ENCODE assay signal across 10 cellular contexts in the genomic region with DNA sequence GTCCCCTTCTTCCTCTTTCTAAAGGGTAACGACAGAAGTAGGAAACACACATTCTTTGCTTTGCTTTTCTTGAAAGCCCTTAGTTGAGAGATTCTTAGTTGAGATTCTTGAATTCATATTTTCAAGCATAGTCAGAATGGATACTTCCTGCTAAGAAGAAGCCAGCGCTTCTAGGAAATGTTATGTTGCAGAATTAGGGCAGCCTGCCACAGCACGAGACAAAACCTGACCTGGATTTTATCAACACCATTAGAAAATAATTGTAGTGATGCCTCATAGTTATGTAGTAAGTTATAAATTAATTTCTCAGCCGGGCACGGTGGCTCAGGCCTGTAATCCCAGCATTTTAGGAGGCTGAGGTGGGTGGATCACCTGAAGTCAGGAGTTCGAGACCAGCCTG. TPM values are rescaled to one million over a fixed set of nuclear protein-coding genes. Genes with fewer than 3 reads are reported as not detected.
A peak's percentile ranks its signal among the peaks of the same experiment; 100 is the strongest.
DNase-seq lines count a peak whose midpoint lies in the region; TF ChIP-seq lines count a peak whose summit lies in the region.
"Had no signal": no experiment of that assay in that cellular context is flagged by ENCODE, and none has a peak within 500 bp of the region (broad histone marks: within the 10 kb centered on the region; RNA-seq: fewer than 3 reads in every experiment).

No MANE protein-coding gene starts in this region.

- in situ Hi-C loops in GM13976 (cut with MboI; ENCODE audit: low sequenced_read_pairs, unreplicated experiment): no loop called here

- H3K27me3 Mint-ChIP-seq in activated T-helper 1 cell treated with anti-CD3 and anti-CD28 coated beads, Interleukin-12 subunit alpha, Interleukin-12 subunit beta, Interleukin-2, Interleukin-4 antibody, amounts not matched to agents 30 ng/mL and 10 ng/mL and 1 ng/mL, durations not matched to agents 14 hours and 24 hours and 36 hours (ENCODE audit: insufficient read depth): no peaks in the 10 kb centered on the region

- DNase-seq in activated naive CD4-positive, alpha-beta T cell treated with Interleukin-2 at 50 U/mL for 16 hours: peak; percentile 29
- no peak for DNase-seq in activated naive CD4-positive, alpha-beta T cell treated with anti-CD3 and anti-CD28 coated beads, Interleukin-2, amount 50 U/mL, for 16 hours
- DNase-seq in activated T-helper 1 cell treated with anti-CD3 and anti-CD28 coated beads, Interleukin-12 subunit alpha, Interleukin-12 subunit beta, Interleukin-2, Interleukin-4 antibody, amounts not matched to agents 30 ng/mL and 10 ng/mL and 1 ng/mL, durations not matched to agents 14 hours and 24 hours and 36 hours (ENCODE audit: low spot score): no peak
- DNase-seq in glomerular endothelial cell (ENCODE audit: extremely low read depth, low read depth, low spot score) (peak; percentile 34), stromal cell of bone marrow (ENCODE audit: low read depth) (peak; percentile 47), GM13976 (ENCODE audit: low spot score) (no peak), HuH-7 (ENCODE audit: low spot score) (no peak), LoVo (ENCODE audit: low spot score) (no peak)
- DNase-seq: posterior cingulate gyrus had no signal

- intact Hi-C loops in activated T-helper 1 cell treated with anti-CD3 and anti-CD28 coated beads, Interleukin-12 subunit alpha, Interleukin-12 subunit beta, Interleukin-2, Interleukin-4 antibody, amounts not matched to agents 30 ng/mL and 10 ng/mL and 1 ng/mL, durations not matched to agents 14 hours and 24 hours and 36 hours (cut with micrococcal nuclease): no loop called here

- no peak for TF ChIP-seq CTCF in GM13976 (IDR thresholded peaks at IDR 0.05; ENCODE audit: borderline replicate concordance, control extremely low read depth, extremely low read depth, insufficient read depth, missing control alignments)

- peak overlapping the region; percentile 56 for H3K4me3 Mint-ChIP-seq in activated T-helper 1 cell treated with anti-CD3 and anti-CD28 coated beads, Interleukin-12 subunit alpha, Interleukin-12 subunit beta, Interleukin-2, Interleukin-4 antibody, amounts not matched to agents 30 ng/mL and 10 ng/mL and 1 ng/mL, durations not matched to agents 14 hours and 24 hours and 36 hours
- H3K4me3 Mint-ChIP-seq: WTC11 had no signal

- H3K9me3 Mint-ChIP-seq in activated T-helper 1 cell treated with anti-CD3 and anti-CD28 coated beads, Interleukin-12 subunit alpha, Interleukin-12 subunit beta, Interleukin-2, Interleukin-4 antibody, amounts not matched to agents 30 ng/mL and 10 ng/mL and 1 ng/mL, durations not matched to agents 14 hours and 24 hours and 36 hours: no peaks in the 10 kb centered on the region

- peak overlapping the region; percentile 72 for H3K27ac Mint-ChIP-seq in activated T-helper 1 cell treated with anti-CD3 and anti-CD28 coated beads, Interleukin-12 subunit alpha, Interleukin-12 subunit beta, Interleukin-2, Interleukin-4 antibody, amounts not matched to agents 30 ng/mL and 10 ng/mL and 1 ng/mL, durations not matched to agents 14 hours and 24 hours and 36 hours
- H3K27ac Mint-ChIP-seq: WTC11 had no signal

- peaks cover 1% of the 10 kb centered on the region for H3K36me3 Mint-ChIP-seq in activated T-helper 1 cell treated with anti-CD3 and anti-CD28 coated beads, Interleukin-12 subunit alpha, Interleukin-12 subunit beta, Interleukin-2, Interleukin-4 antibody, amounts not matched to agents 30 ng/mL and 10 ng/mL and 1 ng/mL, durations not matched to agents 14 hours and 24 hours and 36 hours (ENCODE audit: low read depth)

- peaks cover 38% of the 10 kb centered on the region for H3K4me1 Mint-ChIP-seq in activated T-helper 1 cell treated with anti-CD3 and anti-CD28 coated beads, Interleukin-12 subunit alpha, Interleukin-12 subunit beta, Interleukin-2, Interleukin-4 antibody, amounts not matched to agents 30 ng/mL and 10 ng/mL and 1 ng/mL, durations not matched to agents 14 hours and 24 hours and 36 hours (ENCODE audit: low read depth)
- H3K4me1 Mint-ChIP-seq: WTC11 had no signal

RNA-seq across cellular contexts. Expression of a gene that starts 37.9 kb away (rescaled TPM):
- total RNA-seq in activated T-helper 1 cell treated with anti-CD3 and anti-CD28 coated beads, Interleukin-12 subunit alpha, Interleukin-12 subunit beta, Interleukin-2, Interleukin-4 antibody, amounts not matched to agents 30 ng/mL and 10 ng/mL and 1 ng/mL, durations not matched to agents 14 hours and 24 hours and 36 hours: 91.9 and 98.6 TPM in 2 replicates
- total RNA-seq in glomerular endothelial cell: 12.6 and 22.2 TPM in 2 replicates

Comparison
In these comparisons a context has a peak if more than half of its experiments do, and no peak if none do; other contexts are left out.
1. DNase-seq: peak in activated naive CD4-positive, alpha-beta T cell treated with Interleukin-2 at 50 U/mL for 16 hours (single experiment), glomerular endothelial cell (single experiment) and stromal cell of bone marrow (single experiment); none in activated naive CD4-positive, alpha-beta T cell treated with anti-CD3 and anti-CD28 coated beads, Interleukin-2, amount 50 U/mL, for 16 hours (single experiment), activated T-helper 1 cell treated with anti-CD3 and anti-CD28 coated beads, Interleukin-12 subunit alpha, Interleukin-12 subunit beta, Interleukin-2, Interleukin-4 antibody, amounts not matched to agents 30 ng/mL and 10 ng/mL and 1 ng/mL, durations not matched to agents 14 hours and 24 hours and 36 hours (single experiment), GM13976 (single experiment), HuH-7 (single experiment) and LoVo (single experiment).